In genomic region chr3:27644936-27645335, GRCh38 we compare ENCODE assay signal across 23 cellular contexts.
"Had no signal": no experiment of that assay in that cellular context is flagged by ENCODE, and none has a peak within 500 bp of the region (broad histone marks: within the 10 kb centered on the region; RNA-seq: fewer than 3 reads in every experiment).

No MANE protein-coding gene starts in this region.

- H3K27me3 ChIP-seq: adrenal gland, ascending aorta, brain microvascular endothelial cell, heart left ventricle, neutrophil, pancreas, right lobe of liver, testis, vagina had no signal

- H3K9me3 ChIP-seq: adrenal gland, ascending aorta, heart left ventricle, neutrophil, pancreas, right lobe of liver, testis, vagina had no signal

- DNase-seq: activated T-cell treated with anti-CD3 and anti-CD28 coated beads, Interleukin-2, amount 50 U/mL, for 1 hour; adrenal gland; brain microvascular endothelial cell; central memory CD4-positive, alpha-beta T cell; dermis blood vessel endothelial cell; effector CD8-positive, alpha-beta T cell; heart left ventricle; left cardiac atrium; pancreas; right lobe of liver; stimulated activated CD4-positive, alpha-beta T cell treated with anti-CD3 and anti-CD28 coated beads, Interleukin-15, amount 100 ng/mL, for 24 hours; stimulated activated CD8-positive, alpha-beta memory T cell treated with anti-CD3 and anti-CD28 coated beads, Interleukin-4, amount 100 ng/mL, for 48 hours; stimulated activated naive B cell treated with anti-CD40 and anti-IgM and Interleukin-4, amounts not matched to agents 10 μg/mL and 1 μg/mL and 100 μg/mL, for 72 hours; T-helper 9 cell; testis had no signal

- H3K27ac Mint-ChIP-seq: activated naive CD4-positive, alpha-beta T cell treated with anti-CD3 and anti-CD28 coated beads, Interleukin-2, amount 50 U/mL, for 72 hours; memory B cell; nephron; stimulated activated naive B cell treated with anti-CD40 and anti-IgM and Interleukin-4, amounts not matched to agents 10 μg/mL and 1 μg/mL and 100 μg/mL, for 72 hours; WTC11 had no signal

- H3K4me3 ChIP-seq: adrenal gland, ascending aorta, heart left ventricle, pancreas, right lobe of liver, smooth muscle cell, testis, vagina had no signal

- H3K9me3 Mint-ChIP-seq: activated naive CD4-positive, alpha-beta T cell treated with anti-CD3 and anti-CD28 coated beads, Interleukin-2, amount 50 U/mL, for 72 hours; memory B cell; nephron; stimulated activated naive B cell treated with anti-CD40 and anti-IgM and Interleukin-4, amounts not matched to agents 10 μg/mL and 1 μg/mL and 100 μg/mL, for 72 hours; WTC11 had no signal

- H3K36me3 ChIP-seq: adrenal gland, ascending aorta, brain microvascular endothelial cell, heart left ventricle, neutrophil, pancreas, right lobe of liver, vagina had no signal

- H3K27ac ChIP-seq: adrenal gland, ascending aorta, brain microvascular endothelial cell, heart left ventricle, neutrophil, pancreas, right lobe of liver, testis, vagina had no signal

- H3K4me3 Mint-ChIP-seq: memory B cell; nephron; stimulated activated naive B cell treated with anti-CD40 and anti-IgM and Interleukin-4, amounts not matched to agents 10 μg/mL and 1 μg/mL and 100 μg/mL, for 72 hours; WTC11 had no signal

- H3K4me1 ChIP-seq: adrenal gland, ascending aorta, pancreas, right lobe of liver, testis, vagina had no signal

- H3K4me2 ChIP-seq: smooth muscle cell had no signal

- ATAC-seq: activated naive CD4-positive, alpha-beta T cell treated with anti-CD3 and anti-CD28 coated beads, Interleukin-2, amount 50 U/mL, for 72 hours; heart left ventricle; left cardiac atrium; pancreas; right lobe of liver; stimulated activated naive B cell treated with anti-CD40 and anti-IgM and Interleukin-4, amounts not matched to agents 10 μg/mL and 1 μg/mL and 100 μg/mL, for 72 hours; WTC11 had no signal

- H3K27me3 Mint-ChIP-seq: memory B cell; stimulated activated naive B cell treated with anti-CD40 and anti-IgM and Interleukin-4, amounts not matched to agents 10 μg/mL and 1 μg/mL and 100 μg/mL, for 72 hours had no signal

- H3K4me1 Mint-ChIP-seq: memory B cell; nephron; stimulated activated naive B cell treated with anti-CD40 and anti-IgM and Interleukin-4, amounts not matched to agents 10 μg/mL and 1 μg/mL and 100 μg/mL, for 72 hours had no signal

- H3K36me3 Mint-ChIP-seq: activated naive CD4-positive, alpha-beta T cell treated with anti-CD3 and anti-CD28 coated beads, Interleukin-2, amount 50 U/mL, for 72 hours; memory B cell; stimulated activated naive B cell treated with anti-CD40 and anti-IgM and Interleukin-4, amounts not matched to agents 10 μg/mL and 1 μg/mL and 100 μg/mL, for 72 hours; WTC11 had no signal
